2 cellular contexts compared by ENCODE assay signal in the genomic region with DNA sequence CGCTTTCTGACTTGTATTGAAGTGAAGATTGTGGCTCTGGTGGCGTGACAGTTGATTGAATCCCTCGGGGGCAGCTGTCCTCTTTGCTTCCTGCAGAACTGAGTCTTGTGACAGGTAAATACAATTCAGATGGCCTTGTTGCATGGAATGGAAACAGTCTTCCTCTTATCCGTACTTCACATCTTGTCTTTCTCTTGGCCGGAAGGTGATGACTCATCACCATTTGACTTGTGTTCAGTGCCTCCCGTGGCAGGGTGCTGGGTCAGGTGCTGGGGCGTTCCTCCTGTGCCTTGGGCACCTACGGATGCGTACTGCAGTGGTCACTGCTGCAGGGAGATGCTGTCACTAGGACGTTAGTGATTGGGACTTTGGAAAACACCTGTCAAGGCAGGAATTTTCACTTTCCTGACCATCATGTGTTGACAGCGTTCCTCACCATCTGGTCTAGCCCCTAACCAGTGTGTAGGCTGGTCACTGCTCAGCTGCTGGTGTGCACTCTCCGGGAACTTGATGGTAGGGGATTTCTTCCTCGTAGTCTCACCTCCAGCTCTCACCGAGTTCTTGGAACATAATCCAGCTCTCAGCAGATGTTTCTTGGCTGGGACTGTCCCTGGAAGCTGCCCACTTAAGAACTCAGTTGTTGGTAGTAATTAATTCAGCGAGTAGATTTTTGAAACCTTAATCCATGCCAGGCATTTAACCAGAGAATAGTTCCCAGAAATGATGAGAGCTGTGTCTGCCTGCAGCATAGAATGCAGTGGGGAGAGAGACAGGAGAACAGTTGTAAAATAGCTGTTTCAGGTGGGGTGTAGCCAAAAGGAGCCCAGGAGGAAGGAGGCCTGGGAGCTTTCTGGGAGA.
TF ChIP-seq lines count a peak whose summit lies in the region.

No MANE protein-coding gene starts in this region.

TF ChIP-seq in IMR-90, 13 proteins besides CTCF, POLR2A, EP300 and RAD21:
- TF ChIP-seq RCOR1 (IDR thresholded peaks at IDR 0.05; ENCODE audit: insufficient replicate concordance, low read length): no peak
- TF ChIP-seq FOS (IDR thresholded peaks at IDR 0.05; ENCODE audit: low read depth, low read length): peak; percentile 70

TF ChIP-seq in H1, 55 proteins besides CTCF, POLR2A, EP300 and RAD21:
- no peak for TF ChIP-seq RBBP5 (IDR thresholded peaks at IDR 0.05; ENCODE audit: borderline replicate concordance, low read depth, low read length)
- TF ChIP-seq, protein P1, sequence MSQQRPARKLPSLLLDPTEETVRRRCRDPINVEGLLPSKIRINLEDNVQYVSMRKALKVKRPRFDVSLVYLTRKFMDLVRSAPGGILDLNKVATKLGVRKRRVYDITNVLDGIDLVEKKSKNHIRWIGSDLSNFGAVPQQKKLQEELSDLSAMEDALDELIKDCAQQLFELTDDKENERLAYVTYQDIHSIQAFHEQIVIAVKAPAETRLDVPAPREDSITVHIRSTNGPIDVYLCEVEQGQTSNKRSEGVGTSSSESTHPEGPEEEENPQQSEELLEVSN (IDR thresholded peaks at IDR 0.05): no peak
- TF ChIP-seq TCF12 (IDR thresholded peaks at IDR 0.05; ENCODE audit: low read depth, low read length): no peak
- TF ChIP-seq JUND (IDR thresholded peaks at IDR 0.05; ENCODE audit: low read length): peak; percentile 61; the same call in 1 of the 2 replicates
